In the genomic region with DNA sequence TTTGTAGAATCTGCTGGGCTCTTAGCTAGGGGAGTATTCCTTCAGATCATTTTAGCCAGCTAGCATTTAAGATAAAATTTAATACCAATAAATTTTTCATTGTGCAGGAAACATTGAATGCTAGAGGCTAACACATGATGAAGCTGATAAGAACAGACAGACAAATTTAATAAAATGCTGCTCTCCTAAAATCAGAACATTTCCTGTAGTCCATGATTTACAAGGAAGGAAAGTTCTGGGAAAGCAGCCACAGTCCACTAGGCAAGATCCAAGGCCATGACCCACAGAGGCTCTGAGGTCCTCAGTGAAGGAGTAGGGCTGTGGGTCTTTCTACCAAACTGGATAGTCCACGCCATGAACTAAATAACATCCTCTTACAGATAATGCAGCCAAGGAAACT, we compare ENCODE assay signal across 22 cellular contexts.
DNase-seq lines count a peak whose midpoint lies in the region; ATAC-seq, FAIRE-seq and TF ChIP-seq lines count a peak whose summit lies in the region.
"Had no signal": no experiment of that assay in that cellular context is flagged by ENCODE, and none has a peak within 500 bp of the region (broad histone marks: within the 10 kb centered on the region; RNA-seq: fewer than 3 reads in every experiment).

No MANE protein-coding gene starts in this region.

- peaks cover 0 to 3% (median 0%) of the 10 kb centered on the region in 4 donors for H3K27me3 ChIP-seq in liver (ENCODE audit: control insufficient read depth in 4 of 4, insufficient read depth in 4 of 4, low read length in 3 of 4)
- no peaks in the 10 kb centered on the region; a peak in 2 of 5 replicates for H3K27me3 ChIP-seq in HepG2 (ENCODE audit: control insufficient read depth in 1 of 2, insufficient read depth in 2 of 2, low read length in 2 of 2)
- no peaks in the 10 kb centered on the region for H3K27me3 ChIP-seq in right lobe of liver
- no peaks in the 10 kb centered on the region for H3K27me3 ChIP-seq in skeletal muscle tissue (ENCODE audit: control insufficient read depth in 3 of 3, insufficient read depth in 3 of 3, low read length in 3 of 3)
- H3K27me3 ChIP-seq in left lung = no peaks in the 10 kb centered on the region
- H3K27me3 ChIP-seq: SJSA1 had no signal

- H3K4me2 ChIP-seq in HepG2 (ENCODE audit: low read depth, low read length) = no peak overlapping the region

- no peaks in the 10 kb centered on the region for H3K36me3 ChIP-seq in liver (ENCODE audit: control insufficient read depth in 4 of 4, insufficient read depth in 3 of 4, low read depth in 1 of 4, low read length in 3 of 4)
- H3K36me3 ChIP-seq in HepG2 (replicated peaks in 1 of 2; ENCODE audit: control insufficient read depth in 1 of 2, insufficient read depth in 2 of 2, low read length in 2 of 2) = no peaks in the 10 kb centered on the region
- H3K36me3 ChIP-seq in right lobe of liver = no peaks in the 10 kb centered on the region
- H3K36me3 ChIP-seq in skeletal muscle tissue (ENCODE audit: control insufficient read depth in 3 of 3, insufficient read depth in 3 of 3, low read length in 3 of 3) = no peaks in the 10 kb centered on the region
- H3K36me3 ChIP-seq in left lung = no peaks in the 10 kb centered on the region
- H3K36me3 ChIP-seq: SJSA1 had no signal

- in situ Hi-C loops in HepG2 (cut with HindIII; ENCODE audit: extremely low pct_ligation_motif_present, low pct_unique_long_range_greater_than_20kb) = no loop called here

- POLR2A ChIA-PET in HepG2 (lab: Yijun Ruan, JAX) = no interaction called here

- no peaks in the 10 kb centered on the region for H3K79me2 ChIP-seq in HepG2 (ENCODE audit: insufficient read depth, low read length)

- H3K9me3 ChIP-seq in liver (ENCODE audit: control insufficient read depth in 4 of 4, low read length in 3 of 4) (no peaks in the 10 kb centered on the region), HepG2 (ENCODE audit: low read length) (no peaks in the 10 kb centered on the region), right lobe of liver (no peaks in the 10 kb centered on the region), skeletal muscle tissue (ENCODE audit: control insufficient read depth in 3 of 3, low read length in 3 of 3) (no peaks in the 10 kb centered on the region), left lung (no peaks in the 10 kb centered on the region)
- H3K9me3 ChIP-seq: SJSA1 had no signal

- H3K27ac ChIP-seq in liver (ENCODE audit: low read depth in 1 of 2, low read length in 2 of 2) = no peak overlapping the region
- no peak overlapping the region for H3K27ac ChIP-seq in HepG2 (ENCODE audit: extremely low read length, insufficient read depth, low read length)
- no peak overlapping the region for H3K27ac ChIP-seq in right lobe of liver
- H3K27ac ChIP-seq in skeletal muscle tissue (ENCODE audit: low read depth, low read length) = peak overlapping the region; percentile 48
- no peak overlapping the region for H3K27ac ChIP-seq in left lung
- H3K27ac ChIP-seq: GM23248, HL-60, SJSA1 had no signal

- BruUV-seq in HepG2 (replicated peaks; lab: Mats Ljungman, UMichigan) = no TSS peak

- WGBS in liver = 55% methylated on average over 1 of the region's 1 CpG
- no CpG with 5 or more reads among the region's 1 CpG for WGBS in HepG2 (ENCODE audit: low lambda C conversion rate)
- WGBS in right lobe of liver (ENCODE audit: insufficient coverage, low coverage, low lambda C conversion rate, missing lambda C conversion rate) = 29% methylated on average over 1 of the region's 1 CpG

- FAIRE-seq in HepG2 (lab: Jason Lieb, UNC) = no peak

- H2AFZ ChIP-seq in HepG2 (ENCODE audit: low read length) = no peak overlapping the region
- H2AFZ ChIP-seq: GM23248 had no signal

- no peak for ATAC-seq in HepG2
- peak in 3 of 4 donors; percentile 19 to 66 (median 30) for ATAC-seq in right lobe of liver
- no peak for ATAC-seq in left lung
- ATAC-seq: PC-3 had no signal

- no peaks in the 10 kb centered on the region for H3K4me1 ChIP-seq in liver (ENCODE audit: control insufficient read depth in 4 of 4, insufficient read depth in 4 of 4, low read length in 3 of 4)
- no peaks in the 10 kb centered on the region for H3K4me1 ChIP-seq in HepG2 (ENCODE audit: insufficient read depth, low read length)
- no peaks in the 10 kb centered on the region for H3K4me1 ChIP-seq in right lobe of liver
- no peaks in the 10 kb centered on the region for H3K4me1 ChIP-seq in skeletal muscle tissue (ENCODE audit: control insufficient read depth in 3 of 3, insufficient read depth in 3 of 3, low read length in 3 of 3)
- H3K4me1 ChIP-seq in left lung = no peaks in the 10 kb centered on the region
- H3K4me1 ChIP-seq: SJSA1 had no signal

- H3K9ac ChIP-seq in liver (ENCODE audit: low read depth in 1 of 2, low read length in 2 of 2) = no peak overlapping the region
- H3K9ac ChIP-seq in HepG2 (ENCODE audit: insufficient read depth, low read depth, low read length) = no peak overlapping the region
- no peak overlapping the region for H3K9ac ChIP-seq in skeletal muscle tissue (ENCODE audit: low read depth in 1 of 3, low read length in 3 of 3)
- H3K9ac ChIP-seq: GM23248 had no signal

- TF ChIP-seq POLR2A in HepG2 (IDR thresholded peaks at IDR 0.05; ENCODE audit: insufficient read depth in 1 of 2, low read depth in 2 of 2, low read length in 2 of 2) = no peak
- TF ChIP-seq POLR2A in right lobe of liver (IDR thresholded peaks at IDR 0.05) = no peak

- no peak for TF ChIP-seq CTCF in liver (IDR thresholded peaks at IDR 0.05; ENCODE audit: low read depth, low read length, missing input control)
- TF ChIP-seq CTCF in HepG2 (CRISPR knock-in tag; IDR thresholded peaks at IDR 0.05) = no peak
- TF ChIP-seq CTCF in right lobe of liver (IDR thresholded peaks at IDR 0.05) = no peak
- no peak for TF ChIP-seq CTCF in left lung (IDR thresholded peaks at IDR 0.05)

- H3K4me3 ChIP-seq in liver (ENCODE audit: low read depth in 1 of 3, low read length in 3 of 3) (no peak overlapping the region), HepG2 (replicated peaks in 1 of 3; ENCODE audit: insufficient read depth in 1 of 3, low read depth in 2 of 3, low read length in 3 of 3) (no peak overlapping the region), right lobe of liver (no peak overlapping the region), skeletal muscle tissue (ENCODE audit: low read length in 3 of 3) (no peak overlapping the region), left lung (no peak overlapping the region)
- H3K4me3 ChIP-seq: GM23248, SJSA1 had no signal

- TF ChIP-seq EP300 in HepG2 (IDR thresholded peaks at IDR 0.05; ENCODE audit: low read depth in 2 of 2, low read length in 2 of 2) (no peak), HepG2 (CRISPR knock-in tag; IDR thresholded peaks at IDR 0.05; ENCODE audit: borderline replicate concordance) (no peak)

- intact Hi-C loops in HepG2 (cut with micrococcal nuclease; ENCODE audit: unreplicated experiment) = no loop called here
- intact Hi-C loops in right lobe of liver (cut with DNase I) = no loop called here
- intact Hi-C loops in left lung (cut with DNase I) = no loop called here

- TF ChIP-seq RAD21 in liver (IDR thresholded peaks at IDR 0.05) (no peak), HepG2 (CRISPR knock-in tag; IDR thresholded peaks at IDR 0.05) (no peak)

- no peaks in the 10 kb centered on the region for H4K20me1 ChIP-seq in HepG2 (ENCODE audit: insufficient read depth, low read length)

- no peak for DNase-seq in HepG2 (ENCODE audit: low spot score)
- no peak for DNase-seq in right lobe of liver
- no peak for DNase-seq in left lung
- DNase-seq in kidney glomerular epithelial cell (lab: John Stamatoyannopoulos, UW) = no peak
- DNase-seq in NCI-H2081 treated with DMSO at 0.1 percent for 48 hours (lab: John Stamatoyannopoulos, UW) = no peak
- DNase-seq: C1 segment of cervical spinal cord; CD4-positive, alpha-beta memory T cell; COR-L47; DMS53; GM23248; H7; NCI-H1092 treated with DMSO at 0.1 percent for 48 hours; NCI-H1436; NCI-H187; NCI-H526; NCI-H82; NK-92 treated with Interleukin-12 subunit alpha and Interleukin-12 subunit beta, amount 100 ng/mL, for 24 hours; PC-3 had no signal

- CTCF ChIA-PET in HepG2 (lab: Yijun Ruan, JAX; ENCODE audit: low intra/inter-chr PET ratio, low total read pairs) = no interaction called here

TF ChIP-seq in liver, 16 proteins besides CTCF, POLR2A, EP300 and RAD21 (continues in another document):
- TF ChIP-seq TAF1 (conservative IDR thresholded peaks at IDR 0.05) (no peak), NR2F2 (IDR thresholded peaks at IDR 0.05) (peak; percentile 52)
- TF ChIP-seq, protein P1, sequence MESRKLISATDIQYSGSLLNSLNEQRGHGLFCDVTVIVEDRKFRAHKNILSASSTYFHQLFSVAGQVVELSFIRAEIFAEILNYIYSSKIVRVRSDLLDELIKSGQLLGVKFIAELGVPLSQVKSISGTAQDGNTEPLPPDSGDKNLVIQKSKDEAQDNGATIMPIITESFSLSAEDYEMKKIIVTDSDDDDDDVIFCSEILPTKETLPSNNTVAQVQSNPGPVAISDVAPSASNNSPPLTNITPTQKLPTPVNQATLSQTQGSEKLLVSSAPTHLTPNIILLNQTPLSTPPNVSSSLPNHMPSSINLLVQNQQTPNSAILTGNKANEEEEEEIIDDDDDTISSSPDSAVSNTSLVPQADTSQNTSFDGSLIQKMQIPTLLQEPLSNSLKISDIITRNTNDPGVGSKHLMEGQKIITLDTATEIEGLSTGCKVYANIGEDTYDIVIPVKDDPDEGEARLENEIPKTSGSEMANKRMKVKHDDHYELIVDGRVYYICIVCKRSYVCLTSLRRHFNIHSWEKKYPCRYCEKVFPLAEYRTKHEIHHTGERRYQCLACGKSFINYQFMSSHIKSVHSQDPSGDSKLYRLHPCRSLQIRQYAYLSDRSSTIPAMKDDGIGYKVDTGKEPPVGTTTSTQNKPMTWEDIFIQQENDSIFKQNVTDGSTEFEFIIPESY (IDR thresholded peaks at IDR 0.05) = no peak

TF ChIP-seq in HepG2, 621 proteins besides CTCF, POLR2A, EP300 and RAD21:
- no peak for TF ChIP-seq ZBTB8A (CRISPR knock-in tag; IDR thresholded peaks at IDR 0.05; ENCODE audit: borderline replicate concordance, low read depth)
- TF ChIP-seq, protein P2, sequence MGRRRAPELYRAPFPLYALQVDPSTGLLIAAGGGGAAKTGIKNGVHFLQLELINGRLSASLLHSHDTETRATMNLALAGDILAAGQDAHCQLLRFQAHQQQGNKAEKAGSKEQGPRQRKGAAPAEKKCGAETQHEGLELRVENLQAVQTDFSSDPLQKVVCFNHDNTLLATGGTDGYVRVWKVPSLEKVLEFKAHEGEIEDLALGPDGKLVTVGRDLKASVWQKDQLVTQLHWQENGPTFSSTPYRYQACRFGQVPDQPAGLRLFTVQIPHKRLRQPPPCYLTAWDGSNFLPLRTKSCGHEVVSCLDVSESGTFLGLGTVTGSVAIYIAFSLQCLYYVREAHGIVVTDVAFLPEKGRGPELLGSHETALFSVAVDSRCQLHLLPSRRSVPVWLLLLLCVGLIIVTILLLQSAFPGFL (CRISPR knock-in tag; IDR thresholded peaks at IDR 0.05) = no peak
- TF ChIP-seq MEIS2 (CRISPR knock-in tag; IDR thresholded peaks at IDR 0.05) = no peak
- TF ChIP-seq KDM6A (CRISPR knock-in tag; IDR thresholded peaks at IDR 0.05; ENCODE audit: low read depth) = no peak

Comparison
In these comparisons a context has a peak if more than half of its experiments do, and no peak if none do; other contexts are left out.
1. ATAC-seq: peak in right lobe of liver (3 of 4); none in HepG2 (single experiment) and left lung (single experiment).